In the genomic region with DNA sequence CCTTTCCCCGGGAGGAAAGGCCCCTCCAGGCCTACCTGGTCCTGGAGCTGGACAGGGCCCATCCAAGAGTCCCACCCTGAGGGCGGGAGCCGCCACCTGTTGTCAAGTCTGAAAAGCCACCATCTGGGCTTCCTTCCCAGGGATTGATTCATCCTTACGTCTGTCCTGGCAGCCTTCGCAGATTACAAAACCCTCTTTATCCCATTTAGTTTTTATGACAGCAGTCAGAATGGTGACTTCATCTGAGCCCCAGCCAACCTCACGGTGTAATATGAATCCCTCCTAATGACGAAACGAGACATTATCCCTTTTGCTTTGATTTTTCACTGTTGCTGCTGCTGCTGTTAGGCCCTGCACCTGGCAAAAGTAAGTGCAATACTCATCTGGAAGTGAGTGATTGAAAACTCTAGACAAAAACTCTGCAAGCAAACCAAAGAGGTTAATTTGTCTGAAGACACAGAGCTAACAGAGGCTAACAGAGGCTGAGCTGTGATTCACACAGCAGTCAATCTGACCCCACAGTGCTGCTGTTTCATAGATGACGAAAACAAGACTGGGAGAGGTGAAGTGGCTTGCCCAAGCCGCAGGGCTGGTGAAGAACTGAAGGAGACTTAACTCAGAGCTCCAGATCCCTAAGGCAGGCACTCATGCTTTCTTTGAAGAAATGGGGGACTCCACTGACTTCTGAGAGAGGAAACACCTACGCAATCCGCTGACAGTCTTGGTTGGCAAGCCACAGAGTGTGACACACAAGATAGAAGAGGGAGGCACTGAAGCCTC, we compare ENCODE assay signal across 1 cellular context.
TF ChIP-seq lines count a peak whose summit lies in the region.

No MANE protein-coding gene starts in this region.

TF ChIP-seq in HEK293, 187 proteins besides CTCF, POLR2A, EP300 and RAD21 (continued from another document):
- TF ChIP-seq, protein P1, sequence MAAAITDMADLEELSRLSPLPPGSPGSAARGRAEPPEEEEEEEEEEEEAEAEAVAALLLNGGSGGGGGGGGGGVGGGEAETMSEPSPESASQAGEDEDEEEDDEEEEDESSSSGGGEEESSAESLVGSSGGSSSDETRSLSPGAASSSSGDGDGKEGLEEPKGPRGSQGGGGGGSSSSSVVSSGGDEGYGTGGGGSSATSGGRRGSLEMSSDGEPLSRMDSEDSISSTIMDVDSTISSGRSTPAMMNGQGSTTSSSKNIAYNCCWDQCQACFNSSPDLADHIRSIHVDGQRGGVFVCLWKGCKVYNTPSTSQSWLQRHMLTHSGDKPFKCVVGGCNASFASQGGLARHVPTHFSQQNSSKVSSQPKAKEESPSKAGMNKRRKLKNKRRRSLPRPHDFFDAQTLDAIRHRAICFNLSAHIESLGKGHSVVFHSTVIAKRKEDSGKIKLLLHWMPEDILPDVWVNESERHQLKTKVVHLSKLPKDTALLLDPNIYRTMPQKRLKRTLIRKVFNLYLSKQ (tag by site-specific recombination; IDR thresholded peaks at IDR 0.05; ENCODE audit: borderline replicate concordance): no peak
- TF ChIP-seq, protein P2, sequence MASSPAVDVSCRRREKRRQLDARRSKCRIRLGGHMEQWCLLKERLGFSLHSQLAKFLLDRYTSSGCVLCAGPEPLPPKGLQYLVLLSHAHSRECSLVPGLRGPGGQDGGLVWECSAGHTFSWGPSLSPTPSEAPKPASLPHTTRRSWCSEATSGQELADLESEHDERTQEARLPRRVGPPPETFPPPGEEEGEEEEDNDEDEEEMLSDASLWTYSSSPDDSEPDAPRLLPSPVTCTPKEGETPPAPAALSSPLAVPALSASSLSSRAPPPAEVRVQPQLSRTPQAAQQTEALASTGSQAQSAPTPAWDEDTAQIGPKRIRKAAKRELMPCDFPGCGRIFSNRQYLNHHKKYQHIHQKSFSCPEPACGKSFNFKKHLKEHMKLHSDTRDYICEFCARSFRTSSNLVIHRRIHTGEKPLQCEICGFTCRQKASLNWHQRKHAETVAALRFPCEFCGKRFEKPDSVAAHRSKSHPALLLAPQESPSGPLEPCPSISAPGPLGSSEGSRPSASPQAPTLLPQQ (tag by site-specific recombination; IDR thresholded peaks at IDR 0.05): peak; percentile 80
- TF ChIP-seq ZNF571 (tag by site-specific recombination; IDR thresholded peaks at IDR 0.05): no peak
- TF ChIP-seq, protein P3, sequence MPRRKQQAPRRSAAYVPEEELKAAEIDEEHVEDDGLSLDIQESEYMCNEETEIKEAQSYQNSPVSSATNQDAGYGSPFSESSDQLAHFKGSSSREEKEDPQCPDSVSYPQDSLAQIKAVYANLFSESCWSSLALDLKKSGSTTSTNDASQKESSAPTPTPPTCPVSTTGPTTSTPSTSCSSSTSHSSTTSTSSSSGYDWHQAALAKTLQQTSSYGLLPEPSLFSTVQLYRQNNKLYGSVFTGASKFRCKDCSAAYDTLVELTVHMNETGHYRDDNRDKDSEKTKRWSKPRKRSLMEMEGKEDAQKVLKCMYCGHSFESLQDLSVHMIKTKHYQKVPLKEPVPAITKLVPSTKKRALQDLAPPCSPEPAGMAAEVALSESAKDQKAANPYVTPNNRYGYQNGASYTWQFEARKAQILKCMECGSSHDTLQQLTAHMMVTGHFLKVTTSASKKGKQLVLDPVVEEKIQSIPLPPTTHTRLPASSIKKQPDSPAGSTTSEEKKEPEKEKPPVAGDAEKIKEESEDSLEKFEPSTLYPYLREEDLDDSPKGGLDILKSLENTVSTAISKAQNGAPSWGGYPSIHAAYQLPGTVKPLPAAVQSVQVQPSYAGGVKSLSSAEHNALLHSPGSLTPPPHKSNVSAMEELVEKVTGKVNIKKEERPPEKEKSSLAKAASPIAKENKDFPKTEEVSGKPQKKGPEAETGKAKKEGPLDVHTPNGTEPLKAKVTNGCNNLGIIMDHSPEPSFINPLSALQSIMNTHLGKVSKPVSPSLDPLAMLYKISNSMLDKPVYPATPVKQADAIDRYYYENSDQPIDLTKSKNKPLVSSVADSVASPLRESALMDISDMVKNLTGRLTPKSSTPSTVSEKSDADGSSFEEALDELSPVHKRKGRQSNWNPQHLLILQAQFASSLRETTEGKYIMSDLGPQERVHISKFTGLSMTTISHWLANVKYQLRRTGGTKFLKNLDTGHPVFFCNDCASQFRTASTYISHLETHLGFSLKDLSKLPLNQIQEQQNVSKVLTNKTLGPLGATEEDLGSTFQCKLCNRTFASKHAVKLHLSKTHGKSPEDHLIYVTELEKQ (tag by site-specific recombination; IDR thresholded peaks at IDR 0.05; ENCODE audit: borderline replicate concordance): peak; percentile 95
- TF ChIP-seq ZNF221 (tag by site-specific recombination; IDR thresholded peaks at IDR 0.05; ENCODE audit: borderline replicate concordance): no peak
- TF ChIP-seq, protein P4, sequence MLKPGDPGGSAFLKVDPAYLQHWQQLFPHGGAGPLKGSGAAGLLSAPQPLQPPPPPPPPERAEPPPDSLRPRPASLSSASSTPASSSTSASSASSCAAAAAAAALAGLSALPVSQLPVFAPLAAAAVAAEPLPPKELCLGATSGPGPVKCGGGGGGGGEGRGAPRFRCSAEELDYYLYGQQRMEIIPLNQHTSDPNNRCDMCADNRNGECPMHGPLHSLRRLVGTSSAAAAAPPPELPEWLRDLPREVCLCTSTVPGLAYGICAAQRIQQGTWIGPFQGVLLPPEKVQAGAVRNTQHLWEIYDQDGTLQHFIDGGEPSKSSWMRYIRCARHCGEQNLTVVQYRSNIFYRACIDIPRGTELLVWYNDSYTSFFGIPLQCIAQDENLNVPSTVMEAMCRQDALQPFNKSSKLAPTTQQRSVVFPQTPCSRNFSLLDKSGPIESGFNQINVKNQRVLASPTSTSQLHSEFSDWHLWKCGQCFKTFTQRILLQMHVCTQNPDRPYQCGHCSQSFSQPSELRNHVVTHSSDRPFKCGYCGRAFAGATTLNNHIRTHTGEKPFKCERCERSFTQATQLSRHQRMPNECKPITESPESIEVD (tag by site-specific recombination; IDR thresholded peaks at IDR 0.05): peak; percentile 93
- TF ChIP-seq ZNF175 (tag by site-specific recombination; IDR thresholded peaks at IDR 0.05): no peak
- 0 out of 2 replicates have a peak, but pooled peaks have one; percentile 2 for TF ChIP-seq ZNF654 (tag by site-specific recombination; IDR thresholded peaks at IDR 0.05; ENCODE audit: low read depth)
- TF ChIP-seq ZNF561 (tag by site-specific recombination; IDR thresholded peaks at IDR 0.05; ENCODE audit: borderline replicate concordance): peak; percentile 63; the same call in 1 of the 2 replicates
- TF ChIP-seq, protein P5, sequence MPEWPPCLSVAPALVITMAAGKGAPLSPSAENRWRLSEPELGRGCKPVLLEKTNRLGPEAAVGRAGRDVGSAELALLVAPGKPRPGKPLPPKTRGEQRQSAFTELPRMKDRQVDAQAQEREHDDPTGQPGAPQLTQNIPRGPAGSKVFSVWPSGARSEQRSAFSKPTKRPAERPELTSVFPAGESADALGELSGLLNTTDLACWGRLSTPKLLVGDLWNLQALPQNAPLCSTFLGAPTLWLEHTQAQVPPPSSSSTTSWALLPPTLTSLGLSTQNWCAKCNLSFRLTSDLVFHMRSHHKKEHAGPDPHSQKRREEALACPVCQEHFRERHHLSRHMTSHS (tag by site-specific recombination; IDR thresholded peaks at IDR 0.05): no peak
- peak; percentile 62 for TF ChIP-seq GLIS1 (tag by site-specific recombination; IDR thresholded peaks at IDR 0.05)
- peak; percentile 44; the same call in 1 of the 2 replicates for TF ChIP-seq WT1 (tag by site-specific recombination; IDR thresholded peaks at IDR 0.05)
- TF ChIP-seq ZNF24 (tag by site-specific recombination; IDR thresholded peaks at IDR 0.05): peak; percentile 86
- TF ChIP-seq EGR2 (tag by site-specific recombination; IDR thresholded peaks at IDR 0.05; ENCODE audit: low read depth): no peak
- TF ChIP-seq, protein P6, sequence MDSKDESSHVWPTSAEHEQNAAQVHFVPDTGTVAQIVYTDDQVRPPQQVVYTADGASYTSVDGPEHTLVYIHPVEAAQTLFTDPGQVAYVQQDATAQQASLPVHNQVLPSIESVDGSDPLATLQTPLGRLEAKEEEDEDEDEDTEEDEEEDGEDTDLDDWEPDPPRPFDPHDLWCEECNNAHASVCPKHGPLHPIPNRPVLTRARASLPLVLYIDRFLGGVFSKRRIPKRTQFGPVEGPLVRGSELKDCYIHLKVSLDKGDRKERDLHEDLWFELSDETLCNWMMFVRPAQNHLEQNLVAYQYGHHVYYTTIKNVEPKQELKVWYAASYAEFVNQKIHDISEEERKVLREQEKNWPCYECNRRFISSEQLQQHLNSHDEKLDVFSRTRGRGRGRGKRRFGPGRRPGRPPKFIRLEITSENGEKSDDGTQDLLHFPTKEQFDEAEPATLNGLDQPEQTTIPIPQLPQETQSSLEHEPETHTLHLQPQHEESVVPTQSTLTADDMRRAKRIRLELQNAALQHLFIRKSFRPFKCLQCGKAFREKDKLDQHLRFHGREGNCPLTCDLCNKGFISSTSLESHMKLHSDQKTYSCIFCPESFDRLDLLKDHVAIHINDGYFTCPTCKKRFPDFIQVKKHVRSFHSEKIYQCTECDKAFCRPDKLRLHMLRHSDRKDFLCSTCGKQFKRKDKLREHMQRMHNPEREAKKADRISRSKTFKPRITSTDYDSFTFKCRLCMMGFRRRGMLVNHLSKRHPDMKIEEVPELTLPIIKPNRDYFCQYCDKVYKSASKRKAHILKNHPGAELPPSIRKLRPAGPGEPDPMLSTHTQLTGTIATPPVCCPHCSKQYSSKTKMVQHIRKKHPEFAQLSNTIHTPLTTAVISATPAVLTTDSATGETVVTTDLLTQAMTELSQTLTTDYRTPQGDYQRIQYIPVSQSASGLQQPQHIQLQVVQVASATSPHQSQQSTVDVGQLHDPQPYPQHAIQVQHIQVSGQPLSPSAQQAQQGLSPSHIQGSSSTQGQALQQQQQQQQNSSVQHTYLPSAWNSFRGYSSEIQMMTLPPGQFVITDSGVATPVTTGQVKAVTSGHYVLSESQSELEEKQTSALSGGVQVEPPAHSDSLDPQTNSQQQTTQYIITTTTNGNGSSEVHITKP (tag by site-specific recombination; IDR thresholded peaks at IDR 0.05): peak; percentile 89
- TF ChIP-seq, protein P7, sequence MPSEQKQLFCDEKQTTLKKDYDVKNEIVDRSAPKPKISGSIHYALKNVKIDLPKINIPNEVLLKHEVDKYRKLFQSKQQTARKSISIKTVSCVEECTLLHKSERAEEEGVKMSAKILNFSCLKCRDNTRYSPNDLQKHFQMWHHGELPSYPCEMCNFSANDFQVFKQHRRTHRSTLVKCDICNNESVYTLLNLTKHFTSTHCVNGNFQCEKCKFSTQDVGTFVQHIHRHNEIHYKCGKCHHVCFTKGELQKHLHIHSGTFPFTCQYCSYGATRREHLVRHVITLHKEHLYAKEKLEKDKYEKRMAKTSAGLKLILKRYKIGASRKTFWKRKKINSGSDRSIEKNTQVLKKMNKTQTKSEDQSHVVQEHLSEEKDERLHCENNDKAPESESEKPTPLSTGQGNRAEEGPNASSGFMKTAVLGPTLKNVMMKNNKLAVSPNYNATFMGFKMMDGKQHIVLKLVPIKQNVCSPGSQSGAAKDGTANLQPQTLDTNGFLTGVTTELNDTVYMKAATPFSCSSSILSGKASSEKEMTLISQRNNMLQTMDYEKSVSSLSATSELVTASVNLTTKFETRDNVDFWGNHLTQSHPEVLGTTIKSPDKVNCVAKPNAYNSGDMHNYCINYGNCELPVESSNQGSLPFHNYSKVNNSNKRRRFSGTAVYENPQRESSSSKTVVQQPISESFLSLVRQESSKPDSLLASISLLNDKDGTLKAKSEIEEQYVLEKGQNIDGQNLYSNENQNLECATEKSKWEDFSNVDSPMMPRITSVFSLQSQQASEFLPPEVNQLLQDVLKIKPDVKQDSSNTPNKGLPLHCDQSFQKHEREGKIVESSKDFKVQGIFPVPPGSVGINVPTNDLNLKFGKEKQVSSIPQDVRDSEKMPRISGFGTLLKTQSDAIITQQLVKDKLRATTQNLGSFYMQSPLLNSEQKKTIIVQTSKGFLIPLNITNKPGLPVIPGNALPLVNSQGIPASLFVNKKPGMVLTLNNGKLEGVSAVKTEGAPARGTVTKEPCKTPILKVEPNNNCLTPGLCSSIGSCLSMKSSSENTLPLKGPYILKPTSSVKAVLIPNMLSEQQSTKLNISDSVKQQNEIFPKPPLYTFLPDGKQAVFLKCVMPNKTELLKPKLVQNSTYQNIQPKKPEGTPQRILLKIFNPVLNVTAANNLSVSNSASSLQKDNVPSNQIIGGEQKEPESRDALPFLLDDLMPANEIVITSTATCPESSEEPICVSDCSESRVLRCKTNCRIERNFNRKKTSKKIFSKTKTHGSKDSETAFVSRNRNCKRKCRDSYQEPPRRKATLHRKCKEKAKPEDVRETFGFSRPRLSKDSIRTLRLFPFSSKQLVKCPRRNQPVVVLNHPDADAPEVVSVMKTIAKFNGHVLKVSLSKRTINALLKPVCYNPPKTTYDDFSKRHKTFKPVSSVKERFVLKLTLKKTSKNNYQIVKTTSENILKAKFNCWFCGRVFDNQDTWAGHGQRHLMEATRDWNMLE (tag by site-specific recombination; conservative IDR thresholded peaks at IDR 0.05; ENCODE audit: low read depth): peak; percentile 39
- TF ChIP-seq, protein P8, sequence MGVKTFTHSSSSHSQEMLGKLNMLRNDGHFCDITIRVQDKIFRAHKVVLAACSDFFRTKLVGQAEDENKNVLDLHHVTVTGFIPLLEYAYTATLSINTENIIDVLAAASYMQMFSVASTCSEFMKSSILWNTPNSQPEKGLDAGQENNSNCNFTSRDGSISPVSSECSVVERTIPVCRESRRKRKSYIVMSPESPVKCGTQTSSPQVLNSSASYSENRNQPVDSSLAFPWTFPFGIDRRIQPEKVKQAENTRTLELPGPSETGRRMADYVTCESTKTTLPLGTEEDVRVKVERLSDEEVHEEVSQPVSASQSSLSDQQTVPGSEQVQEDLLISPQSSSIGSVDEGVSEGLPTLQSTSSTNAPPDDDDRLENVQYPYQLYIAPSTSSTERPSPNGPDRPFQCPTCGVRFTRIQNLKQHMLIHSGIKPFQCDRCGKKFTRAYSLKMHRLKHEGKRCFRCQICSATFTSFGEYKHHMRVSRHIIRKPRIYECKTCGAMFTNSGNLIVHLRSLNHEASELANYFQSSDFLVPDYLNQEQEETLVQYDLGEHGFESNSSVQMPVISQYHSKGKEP (tag by site-specific recombination; IDR thresholded peaks at IDR 0.05): peak; percentile 89
